In genomic region chr3:30290479-30290878, GRCh38 we compare ENCODE assay signal across 22 cellular contexts.
"Had no signal": no experiment of that assay in that cellular context is flagged by ENCODE, and none has a peak within 500 bp of the region (broad histone marks: within the 10 kb centered on the region; RNA-seq: fewer than 3 reads in every experiment).

No MANE protein-coding gene starts in this region.

- H3K36me3 Mint-ChIP-seq: natural killer cell treated with Interleukin-12 subunit alpha and Interleukin-12 subunit beta and Interleukin-15 and Interleukin-18, amount 100 ng/mL, for 72 hours; stimulated activated memory B cell treated with anti-CD40 and anti-IgM and Interleukin-4, amounts not matched to agents 10 μg/mL and 1 μg/mL and 100 μg/mL, for 72 hours; type B pancreatic cell; WTC11 had no signal

- H3K27ac ChIP-seq: parathyroid adenoma, thoracic aorta had no signal

- ATAC-seq: activated naive CD4-positive, alpha-beta T cell treated with anti-CD3 and anti-CD28 coated beads, Interleukin-2, amount 50 U/mL, for 72 hours; left lobe of liver; sciatic nerve; stimulated activated memory B cell treated with anti-CD40 and anti-IgM and Interleukin-4, amounts not matched to agents 10 μg/mL and 1 μg/mL and 100 μg/mL, for 72 hours; WTC11 had no signal

- H3K4me1 ChIP-seq: parathyroid adenoma had no signal

- H3K9me3 Mint-ChIP-seq: activated naive CD4-positive, alpha-beta T cell treated with anti-CD3 and anti-CD28 coated beads, Interleukin-2, amount 50 U/mL, for 72 hours; endodermal cell; natural killer cell treated with Interleukin-12 subunit alpha and Interleukin-12 subunit beta and Interleukin-15 and Interleukin-18, amount 100 ng/mL, for 72 hours; stimulated activated memory B cell treated with anti-CD40 and anti-IgM and Interleukin-4, amounts not matched to agents 10 μg/mL and 1 μg/mL and 100 μg/mL, for 72 hours; T-helper 1 cell treated with Interleukin-12 subunit alpha and Interleukin-12 subunit beta and Interleukin-4 antibody, amounts not matched to agents 30 μg/mL and 1 μg/mL, for 36 hours; type B pancreatic cell; WTC11 had no signal

- H3K27me3 ChIP-seq: heart right ventricle had no signal

- H3K4me3 Mint-ChIP-seq: endodermal cell; stimulated activated memory B cell treated with anti-CD40 and anti-IgM and Interleukin-4, amounts not matched to agents 10 μg/mL and 1 μg/mL and 100 μg/mL, for 72 hours; T-helper 1 cell treated with Interleukin-12 subunit alpha and Interleukin-12 subunit beta and Interleukin-4 antibody, amounts not matched to agents 30 μg/mL and 1 μg/mL, for 36 hours; type B pancreatic cell; WTC11 had no signal

- H3K79me2 ChIP-seq: parathyroid adenoma had no signal

- H3K4me3 ChIP-seq: heart right ventricle, thoracic aorta had no signal

- H2AFZ ChIP-seq: parathyroid adenoma had no signal

- H3K27me3 Mint-ChIP-seq: stimulated activated memory B cell treated with anti-CD40 and anti-IgM and Interleukin-4, amounts not matched to agents 10 μg/mL and 1 μg/mL and 100 μg/mL, for 72 hours; type B pancreatic cell had no signal

- DNase-seq: activated gamma-delta T cell treated with Interleukin-2 at 50 U/mL for 16 hours; activated T-cell treated with anti-CD3 and anti-CD28 coated beads, Interleukin-2, amount 50 U/mL, for 1 hour; central memory CD4-positive, alpha-beta T cell; endodermal cell; heart right ventricle; islet precursor cell; mammary epithelial cell; midbrain; nucleus accumbens; small intestine; stimulated activated CD4-positive, alpha-beta T cell treated with anti-CD3 and anti-CD28 coated beads, Interleukin-15, amount 100 ng/mL, for 24 hours; T1000 had no signal

- H3K27ac Mint-ChIP-seq: activated naive CD4-positive, alpha-beta T cell treated with anti-CD3 and anti-CD28 coated beads, Interleukin-2, amount 50 U/mL, for 72 hours; endodermal cell; stimulated activated memory B cell treated with anti-CD40 and anti-IgM and Interleukin-4, amounts not matched to agents 10 μg/mL and 1 μg/mL and 100 μg/mL, for 72 hours; T-helper 1 cell treated with Interleukin-12 subunit alpha and Interleukin-12 subunit beta and Interleukin-4 antibody, amounts not matched to agents 30 μg/mL and 1 μg/mL, for 36 hours; type B pancreatic cell; WTC11 had no signal

- H3K9me3 ChIP-seq: heart right ventricle, thoracic aorta had no signal

- H3K9ac ChIP-seq: parathyroid adenoma had no signal

- H3K36me3 ChIP-seq: heart right ventricle, thoracic aorta had no signal
